Comparison of ENCODE assay signal across 20 cellular contexts in genomic region chr9:1575939-1576338, GRCh38.
"Had no signal": no experiment of that assay in that cellular context is flagged by ENCODE, and none has a peak within 500 bp of the region (broad histone marks: within the 10 kb centered on the region; RNA-seq: fewer than 3 reads in every experiment).

No MANE protein-coding gene starts in this region.

- H3K36me3 ChIP-seq: esophagus muscularis mucosa, gastroesophageal sphincter, heart left ventricle, lower lobe of right lung had no signal

- H3K4me3 Mint-ChIP-seq: immature natural killer cell had no signal

- DNase-seq: dermis blood vessel endothelial cell; dorsolateral prefrontal cortex; effector CD4-positive, alpha-beta T cell; effector memory CD4-positive, alpha-beta T cell; foreskin keratinocyte; heart left ventricle; immature natural killer cell; islet precursor cell; kidney; kidney glomerular epithelial cell; left colon; lower lobe of right lung; mesendoderm; midbrain had no signal

- H3K79me2 ChIP-seq: hepatocyte had no signal

- H3K27me3 ChIP-seq: dorsolateral prefrontal cortex, esophagus muscularis mucosa, foreskin keratinocyte, gastroesophageal sphincter, heart left ventricle, hepatocyte had no signal

- H3K4me1 ChIP-seq: esophagus muscularis mucosa, foreskin keratinocyte, gastroesophageal sphincter, heart left ventricle, lower lobe of right lung had no signal

- H2AFZ ChIP-seq: hepatocyte had no signal

- H3K4me3 ChIP-seq: coronary artery, dorsolateral prefrontal cortex, esophagus muscularis mucosa, gastroesophageal sphincter, heart left ventricle, hepatocyte, lower lobe of right lung had no signal

- H3K4me2 ChIP-seq: hepatocyte had no signal

- H3K27ac ChIP-seq: coronary artery, dorsolateral prefrontal cortex, esophagus muscularis mucosa, foreskin keratinocyte, gastroesophageal sphincter, heart left ventricle, hepatocyte, lower lobe of right lung had no signal

- ATAC-seq: foreskin keratinocyte, gastroesophageal sphincter, heart left ventricle, left colon, left lobe of liver, left ventricle myocardium superior had no signal

- H3K27ac Mint-ChIP-seq: immature natural killer cell had no signal

- H3K4me1 Mint-ChIP-seq: immature natural killer cell had no signal
